ENCODE assay signal across 11 cellular contexts in the genomic region with DNA sequence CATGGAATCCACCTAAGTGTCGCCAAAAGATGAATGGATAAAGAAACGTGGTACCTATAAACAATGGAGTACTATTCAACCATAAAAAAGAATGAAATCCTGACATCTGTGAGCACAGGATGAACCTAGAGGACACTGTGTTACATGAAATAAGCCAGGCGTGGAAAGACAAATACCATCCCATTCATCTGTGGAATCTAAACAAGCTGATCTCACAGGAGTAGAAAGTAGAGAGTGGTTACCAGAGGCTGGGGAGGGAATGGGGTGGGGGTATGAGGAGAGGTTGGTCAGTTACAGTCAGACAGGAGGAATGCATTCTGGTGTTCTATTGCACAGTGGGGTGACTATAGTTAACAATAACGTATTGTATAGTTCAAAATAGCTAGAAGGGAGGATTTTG.
A peak's percentile ranks its signal among the peaks of the same experiment; 100 is the strongest.
DNase-seq lines count a peak whose midpoint lies in the region; ATAC-seq and TF ChIP-seq lines count a peak whose summit lies in the region.
"Had no signal": no experiment of that assay in that cellular context is flagged by ENCODE, and none has a peak within 500 bp of the region (broad histone marks: within the 10 kb centered on the region; RNA-seq: fewer than 3 reads in every experiment).

No MANE protein-coding gene starts in this region.

- in situ Hi-C loops in astrocyte of the spinal cord (cut with HindIII; ENCODE audit: low sequenced_read_pairs): no loop called here

- H3K4me3 ChIP-seq in astrocyte of the spinal cord (ENCODE audit: low read depth, low read length): no peak overlapping the region
- H3K4me3 ChIP-seq: left lung had no signal

- no peak for TF ChIP-seq CTCF in astrocyte of the spinal cord (IDR thresholded peaks at IDR 0.05; ENCODE audit: low read depth, low read length)

- DNase-seq in AG20443 (ENCODE audit: low spot score): peak; percentile 74
- DNase-seq in HT1080 (ENCODE audit: low read depth): peak; percentile 93
- DNase-seq in astrocyte of the spinal cord (ENCODE audit: low read depth, low spot score): peak; percentile 93
- DNase-seq in kidney tubule cell (ENCODE audit: low spot score): peak; percentile 97
- no peak for DNase-seq in NCI-H1436 treated with DMSO at 0.1 percent for 48 hours (lab: John Stamatoyannopoulos, UW)
- DNase-seq in GF-D8 (lab: John Stamatoyannopoulos, UW): no peak
- DNase-seq: activated gamma-delta T cell treated with Interleukin-2 at 50 U/mL for 16 hours, DMS 273 treated with DMSO at 0.1 percent for 48 hours, left lung had no signal

- ATAC-seq in HG02981 (IDR thresholded peaks at IDR 0.05; ENCODE audit: unreplicated experiment) (no peak), HG02798 (IDR thresholded peaks at IDR 0.05; ENCODE audit: poor library complexity, unreplicated experiment) (no peak)
- ATAC-seq: left lung had no signal

Comparison
In these comparisons a context has a peak if more than half of its experiments do, and no peak if none do; other contexts are left out.
1. DNase-seq: peak in AG20443 (single experiment), HT1080 (single experiment), astrocyte of the spinal cord (single experiment) and kidney tubule cell (single experiment); none in NCI-H1436 treated with DMSO at 0.1 percent for 48 hours (single experiment) and GF-D8 (single experiment).